ENCODE assay signal across 8 cellular contexts in genomic region chr19:30225615-30226463, GRCh38.
DNase-seq lines count a peak whose midpoint lies in the region; TF ChIP-seq lines count a peak whose summit lies in the region.

No MANE protein-coding gene starts in this region.

- no peak for TF ChIP-seq CTCF in AG09309 (IDR thresholded peaks at IDR 0.05; ENCODE audit: control insufficient read depth, insufficient read depth, low read depth, low read length, missing control alignments)
- peak in 1 of 56 donors; percentile 10 for TF ChIP-seq CTCF in dorsolateral prefrontal cortex (IDR thresholded peaks at IDR 0.05 in 54 of 56, conservative IDR thresholded peaks at IDR 0.05 in 2 of 56; ENCODE audit: low read depth in 1 of 56, partially characterized antibody in 56 of 56)
- TF ChIP-seq CTCF in osteoblast (IDR thresholded peaks at IDR 0.05; ENCODE audit: extremely low read depth, low read depth, low read length), result no peak

- H3K9me3 ChIP-seq in HUES6 (ENCODE audit: control insufficient read depth, insufficient read depth, low read depth, low read length) (no peaks in the 10 kb centered on the region), osteoblast (ENCODE audit: low read depth, low read length) (no peaks in the 10 kb centered on the region)

- no peaks in the 10 kb centered on the region for H3K79me2 ChIP-seq in osteoblast (ENCODE audit: insufficient read depth, low read length)

- H3K36me3 ChIP-seq in HUES6 (ENCODE audit: control insufficient read depth, insufficient read depth, low read length), result no peaks in the 10 kb centered on the region
- H3K36me3 ChIP-seq in osteoblast (ENCODE audit: insufficient read depth, low read length), result no peaks in the 10 kb centered on the region

- H2AFZ ChIP-seq in osteoblast (ENCODE audit: low read length), result no peak overlapping the region

- intact Hi-C loops in dorsolateral prefrontal cortex (cut with DNase I), result loop anchor here (5.0 to 10.0 kb wide), 7 partner anchors 66 to 426 kb away; no protein-coding TSS in a partner anchor

- H3K27ac ChIP-seq in HUES6 (ENCODE audit: low read depth, low read length), result no peak overlapping the region
- H3K27ac ChIP-seq in dorsolateral prefrontal cortex, result peak overlapping the region in 58 of 59 donors; percentile 61 to 96 (median 90)
- H3K27ac ChIP-seq in osteoblast (ENCODE audit: low read depth, low read length), result no peak overlapping the region

- H3K4me1 ChIP-seq in HUES6 (ENCODE audit: control insufficient read depth, insufficient read depth, low read length) (peaks cover 21% of the 10 kb centered on the region), osteoblast (ENCODE audit: insufficient read depth, low read length) (peaks cover 2% of the 10 kb centered on the region)

- H3K9ac ChIP-seq in HUES6 (ENCODE audit: low read length), result no peak overlapping the region

- peak overlapping the region; percentile 75 for H3K4me2 ChIP-seq in osteoblast (ENCODE audit: insufficient read depth, low read length)

- peaks cover 98% of the 10 kb centered on the region for H3K27me3 ChIP-seq in HUES6 (ENCODE audit: control insufficient read depth, insufficient read depth, low read length)
- peaks cover 0 to 84% (median 43%) of the 10 kb centered on the region in 45 donors for H3K27me3 ChIP-seq in dorsolateral prefrontal cortex
- H3K27me3 ChIP-seq in osteoblast (ENCODE audit: insufficient read depth, low read length), result peaks cover 56% of the 10 kb centered on the region

- H3K4me3 ChIP-seq in AG09309 (ENCODE audit: control insufficient read depth, low read depth, low read length), result peak overlapping the region; percentile 29
- H3K4me3 ChIP-seq in HUES6 (ENCODE audit: low read depth, low read length), result peak overlapping the region; percentile 56
- peak overlapping the region; percentile 36 to 81 (median 64) for H3K4me3 ChIP-seq in dorsolateral prefrontal cortex
- peak overlapping the region; percentile 68 for H3K4me3 ChIP-seq in osteoblast (ENCODE audit: insufficient read depth, low read length)

- DNase-seq in AG09309 (ENCODE audit: low read depth) (no peak), dorsolateral prefrontal cortex (no peak), osteoblast (ENCODE audit: insufficient read length, low spot score, missing footprints) (no peak), hepatic stellate cell (ENCODE audit: low spot score) (no peak), GF-D8 (lab: John Stamatoyannopoulos, UW) (no peak), NCI-H2081 (lab: John Stamatoyannopoulos, UW) (no peak), OCI-M1 (lab: John Stamatoyannopoulos, UW) (no peak)

- no peaks in the 10 kb centered on the region for H4K20me1 ChIP-seq in osteoblast (ENCODE audit: insufficient read depth, low read length)

Comparison
In these comparisons a context has a peak if more than half of its experiments do, and no peak if none do; other contexts are left out.
1. H3K27ac ChIP-seq: peak in dorsolateral prefrontal cortex (58 of 59); none in HUES6 (single experiment) and osteoblast (single experiment).
2. Peak in every context shown above with its lines, with median percentiles within 50 percentile points of each other: H3K4me3 ChIP-seq.